In the genomic region with DNA sequence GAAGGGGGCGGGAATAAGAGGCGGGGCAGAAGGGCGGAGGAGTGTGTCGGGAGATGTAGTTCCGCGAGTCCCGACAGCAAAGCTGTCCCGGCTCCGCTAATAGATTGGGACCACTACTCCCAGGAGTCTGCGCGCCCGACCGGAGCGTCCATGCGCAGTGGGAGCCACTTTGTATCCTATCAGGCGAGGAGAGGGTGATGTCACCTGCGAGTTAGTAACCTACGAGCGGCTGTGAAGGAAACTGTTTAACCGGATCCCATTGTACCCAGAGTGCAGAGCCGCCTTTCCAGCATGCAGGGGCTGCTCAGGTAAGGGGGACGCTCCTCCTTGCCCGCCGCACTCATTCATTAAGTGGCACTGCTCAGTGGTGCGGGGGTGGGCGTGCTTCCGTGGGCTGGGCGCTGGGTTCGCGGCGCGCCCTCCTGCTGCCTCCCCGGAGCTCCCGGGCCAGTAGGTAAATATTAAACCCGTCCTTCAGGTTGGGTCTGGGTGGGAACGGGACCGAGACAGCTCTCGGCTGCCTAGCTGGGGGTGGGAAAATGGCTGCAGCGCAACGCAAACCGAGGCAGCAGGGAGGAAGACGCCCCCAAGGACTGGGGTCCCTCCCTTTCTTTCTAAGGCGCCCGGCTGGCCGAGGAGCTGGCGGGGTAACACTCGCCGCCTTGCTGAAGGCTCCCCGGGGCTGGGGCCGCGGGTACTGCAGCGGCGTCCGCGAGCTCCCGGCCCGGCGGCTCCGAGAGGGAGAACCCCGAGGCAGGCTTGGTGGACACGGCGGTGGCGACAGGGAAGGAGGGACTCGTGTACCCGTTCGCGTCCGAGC, we compare ENCODE assay signal across 8 cellular contexts. TPM values are rescaled to one million over a fixed set of nuclear protein-coding genes. Genes with fewer than 3 reads are reported as not detected.
DNase-seq lines count a peak whose midpoint lies in the region; ATAC-seq and TF ChIP-seq lines count a peak whose summit lies in the region.

TSS of gene DAAM1 (plus strand) at position 207 of the 820 bp plus-strand sequence. CDS start 74,811 bp downstream, outside the sequence.

- peak; percentile 6 for TF ChIP-seq CTCF in GM12873 (IDR thresholded peaks at IDR 0.05; ENCODE audit: insufficient read depth, low read depth, low read length, missing control alignments)
- peak in 1 of 6 experiments; percentile 14 for TF ChIP-seq CTCF in upper lobe of left lung (IDR thresholded peaks at IDR 0.05)

- intact Hi-C loops in cardiac septum (cut with DNase I) (loop anchor here (2.0 to 5.0 kb wide), 3 partner anchors 61 to 234 kb away; no protein-coding TSS in a partner anchor), posterior cingulate gyrus (cut with DNase I) (no loop called here)

- H3K4me3 ChIP-seq in upper lobe of left lung: peak within 1 kb of the TSS; percentile 76 to 90 (median 84)

- no peak for TF ChIP-seq EP300 in upper lobe of left lung (IDR thresholded peaks at IDR 0.05)

- ATAC-seq in HG02763 (IDR thresholded peaks at IDR 0.05; ENCODE audit: unreplicated experiment): peak; percentile 88
- ATAC-seq in upper lobe of left lung (ENCODE audit: low FRiP score in 2 of 2): peak; percentile 97 to 100

- no peaks in the 10 kb centered on the region for H3K27me3 ChIP-seq in upper lobe of left lung

- H3K27ac ChIP-seq in adipose tissue (ENCODE audit: low read depth, low read length) (peak within 1 kb of the TSS; percentile 86), upper lobe of left lung (peak within 1 kb of the TSS; percentile 92 to 98 (median 96))

- peaks cover 14 to 29% (median 24%) of the 10 kb centered on the region in 4 donors for H3K4me1 ChIP-seq in upper lobe of left lung

- no peaks in the 10 kb centered on the region for H3K9me3 ChIP-seq in upper lobe of left lung

- DNase-seq in NCI-H1417 treated with DMSO at 0.1 percent for 48 hours (lab: John Stamatoyannopoulos, UW) (peak; percentile 84), T follicular helper cell (ENCODE audit: low read depth) (peak; percentile 94), cardiac septum (ENCODE audit: low spot score) (peak; percentile 99), posterior cingulate gyrus (peak; percentile 97 to 100 (median 99)), upper lobe of left lung (peak; percentile 96 to 100)

- 0 to 1% (median 1%) methylated on average over 67 to 68 of the region's 68 CpGs for WGBS in adipose tissue, 3 donors
- 0 to 1% methylated on average over 17 to 36 of the region's 68 CpGs for WGBS in upper lobe of left lung, 2 donors

- no peaks in the 10 kb centered on the region for H3K36me3 ChIP-seq in upper lobe of left lung

- peak in 3 of 4 donors; percentile 81 to 97 (median 95) for TF ChIP-seq POLR2A in upper lobe of left lung (IDR thresholded peaks at IDR 0.05)

RNA-seq across cellular contexts. Expression of gene DAAM1, which starts in this region (rescaled TPM):
- polyA plus RNA-seq in adipose tissue: 10 to 100 TPM; 10.1 to 20.2 (median 18.4) TPM
- total RNA-seq in cardiac septum (83.8 TPM), upper lobe of left lung (10 to 100 TPM; 34.4 to 94.4 (median 55.5) TPM)

Comparison
In these comparisons a context has a peak if more than half of its experiments do, and no peak if none do; other contexts are left out.
1. Peak in every context shown above with its lines: DNase-seq, ATAC-seq, H3K4me3 ChIP-seq and H3K27ac ChIP-seq.